In the genomic region with DNA sequence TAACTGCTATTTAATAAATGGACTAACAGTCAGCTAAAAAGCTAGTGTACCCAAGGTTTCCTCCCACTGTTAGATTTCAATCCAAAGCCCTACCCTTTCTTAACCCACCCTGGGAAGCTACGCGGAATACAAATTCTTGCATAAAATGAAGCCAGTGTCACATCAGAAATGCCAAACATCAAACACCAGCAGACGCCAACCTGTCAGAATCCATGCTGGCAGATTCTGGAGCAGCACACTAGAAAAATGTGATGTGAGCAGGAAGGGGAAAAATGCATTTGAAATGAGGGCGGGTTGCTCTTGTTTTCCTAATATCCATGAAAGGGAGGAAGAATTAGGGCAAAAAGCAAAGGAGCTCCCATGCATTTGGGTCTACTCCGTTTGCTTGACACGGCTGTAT, we compare ENCODE assay signal across 6 cellular contexts. TPM values are rescaled to one million over a fixed set of nuclear protein-coding genes. Genes with fewer than 3 reads are reported as not detected.
"Had no signal": no experiment of that assay in that cellular context is flagged by ENCODE, and none has a peak within 500 bp of the region (broad histone marks: within the 10 kb centered on the region; RNA-seq: fewer than 3 reads in every experiment).

No MANE protein-coding gene starts in this region.

- DNase-seq: H9, HCEC 1CT, KBM-7 had no signal

- H3K27ac ChIP-seq: KMS-11 had no signal

- H3K9ac ChIP-seq: KMS-11 had no signal

- ATAC-seq: GM23338 had no signal

- H3K4me3 ChIP-seq: GM23338 had no signal

- H3K4me2 ChIP-seq: GM23338, KMS-11 had no signal

- H2AFZ ChIP-seq: GM23338 had no signal

RNA-seq across cellular contexts. Expression of gene JCAD, which starts 16.1 kb away (rescaled TPM):
- polyA plus RNA-seq: IgD-negative memory B cell had no signal
